Comparison of ENCODE assay signal across 27 cellular contexts in genomic region chr10:49605939-49606509, GRCh38. TPM values are rescaled to one million over a fixed set of nuclear protein-coding genes. Genes with fewer than 3 reads are reported as not detected.
DNase-seq lines count a peak whose midpoint lies in the region; ATAC-seq and TF ChIP-seq lines count a peak whose summit lies in the region.
"Had no signal": no experiment of that assay in that cellular context is flagged by ENCODE, and none has a peak within 500 bp of the region (broad histone marks: within the 10 kb centered on the region; RNA-seq: fewer than 3 reads in every experiment).

No MANE protein-coding gene starts in this region.

- H3K4me3 ChIP-seq in GM23338 = no peak overlapping the region
- H3K4me3 ChIP-seq: body of pancreas, heart left ventricle had no signal

- H3K27ac ChIP-seq in GM23338 (ENCODE audit: low read depth) = no peak overlapping the region
- H3K27ac ChIP-seq: body of pancreas, C4-2B, heart left ventricle, neutrophil had no signal

- intact Hi-C loops in activated CD4-positive, alpha-beta memory T cell treated with anti-CD3 and anti-CD28 coated beads for 36 hours (cut with micrococcal nuclease) = loop anchor here (2.0 to 5.0 kb wide), 2 partner anchors 157 to 209 kb away; partner anchors contain the start of genes DRGX and OGDHL

- H3K27me3 ChIP-seq in GM23338 (ENCODE audit: insufficient read depth) = peaks cover 84% of the 10 kb centered on the region

- CTCF ChIA-PET in activated CD4-positive, alpha-beta memory T cell treated with anti-CD3 and anti-CD28 coated beads, Interleukin-2, amount 10 ng/mL, durations not matched to agents 7 days and 5 days (lab: Charles Lee) = interaction anchor here (1.0 kb wide), 1 partner anchor 13 kb away, joined by 6 read pairs; no protein-coding TSS in a partner anchor
- CTCF ChIA-PET in activated CD4-positive, alpha-beta memory T cell treated with anti-CD3 and anti-CD28 coated beads for 36 hours (lab: Charles Lee) = interaction anchor here (1.8 to 2.1 kb wide), 3 partner anchors 11 to 13 kb away, joined by 8 to 9 read pairs (median 9); no protein-coding TSS in a partner anchor

- no peaks in the 10 kb centered on the region for H3F3A ChIP-seq in GM23338 (replicated peaks; ENCODE audit: low read depth)

- ATAC-seq in GM23338 (no peak), GM18873 (IDR thresholded peaks at IDR 0.05; ENCODE audit: low FRiP score, unreplicated experiment) (no peak)
- ATAC-seq: body of pancreas had no signal

- H3K4me3 Mint-ChIP-seq in activated CD4-positive, alpha-beta memory T cell treated with anti-CD3 and anti-CD28 coated beads, Interleukin-2, amount 10 ng/mL, durations not matched to agents 7 days and 5 days = no peak overlapping the region
- H3K4me3 Mint-ChIP-seq in activated CD4-positive, alpha-beta memory T cell treated with anti-CD3 and anti-CD28 coated beads for 36 hours = no peak overlapping the region
- H3K4me3 Mint-ChIP-seq in GM23338 = no peak overlapping the region
- H3K4me3 Mint-ChIP-seq in chondrocyte (ENCODE audit: unreplicated experiment) = no peak overlapping the region
- no peak overlapping the region for H3K4me3 Mint-ChIP-seq in type B pancreatic cell

- DNase-seq in activated CD4-positive, alpha-beta memory T cell treated with anti-CD3 and anti-CD28 coated beads, Interleukin-2, amount 10 ng/mL, durations not matched to agents 7 days and 5 days = peak; percentile 7
- no peak for DNase-seq in activated CD4-positive, alpha-beta memory T cell treated with anti-CD3 and anti-CD28 coated beads for 36 hours
- DNase-seq in GM23338 (ENCODE audit: low spot score) = no peak
- DNase-seq in chondrocyte (ENCODE audit: low spot score) = peak; percentile 51
- peak; percentile 24 for DNase-seq in type B pancreatic cell (ENCODE audit: extremely low spot score, unreplicated experiment)
- DNase-seq in AML-193 (lab: John Stamatoyannopoulos, UW) = no peak
- DNase-seq: activated CD4-positive, alpha-beta T cell treated with anti-CD3 and anti-CD28 coated beads, Interleukin-2, amount 50 U/mL, for 48 hours; activated naive CD4-positive, alpha-beta T cell; activated T-cell treated with anti-CD3 and anti-CD28 coated beads, Interleukin-2, amount 50 U/mL, for 1 hour; DMS 273 treated with DMSO at 0.1 percent for 48 hours; effector CD8-positive, alpha-beta T cell; erythroblast; heart left ventricle; NCI-H1436 treated with DMSO at 0.1 percent for 48 hours; NCI-H2171; stimulated activated CD4-positive, alpha-beta T cell treated with anti-CD3 and anti-CD28 coated beads, Interleukin-2, amount 100 ng/mL, for 24 hours had no signal

- H3K9me3 Mint-ChIP-seq in activated CD4-positive, alpha-beta memory T cell treated with anti-CD3 and anti-CD28 coated beads, Interleukin-2, amount 10 ng/mL, durations not matched to agents 7 days and 5 days = no peaks in the 10 kb centered on the region
- H3K9me3 Mint-ChIP-seq in activated CD4-positive, alpha-beta memory T cell treated with anti-CD3 and anti-CD28 coated beads for 36 hours = no peaks in the 10 kb centered on the region
- peaks cover under 1% of the 10 kb centered on the region; the same call in 1 of the 3 replicates for H3K9me3 Mint-ChIP-seq in GM23338
- H3K9me3 Mint-ChIP-seq in chondrocyte (ENCODE audit: low read depth) = no peaks in the 10 kb centered on the region
- no peaks in the 10 kb centered on the region for H3K9me3 Mint-ChIP-seq in type B pancreatic cell

- peaks cover 8% of the 10 kb centered on the region for H4K20me1 ChIP-seq in GM23338 (replicated peaks; ENCODE audit: insufficient read depth)

- POLR2A ChIA-PET in activated CD4-positive, alpha-beta memory T cell treated with anti-CD3 and anti-CD28 coated beads, Interleukin-2, amount 10 ng/mL, durations not matched to agents 7 days and 5 days (lab: Charles Lee) = interaction anchor here (0.7 kb wide), 1 partner anchor 673 kb away, joined by 3 read pairs; no protein-coding TSS in a partner anchor
- POLR2A ChIA-PET in activated CD4-positive, alpha-beta memory T cell treated with anti-CD3 and anti-CD28 coated beads for 36 hours (lab: Charles Lee) = no interaction called here

- no peak overlapping the region for H3K27ac Mint-ChIP-seq in activated CD4-positive, alpha-beta memory T cell treated with anti-CD3 and anti-CD28 coated beads, Interleukin-2, amount 10 ng/mL, durations not matched to agents 7 days and 5 days
- no peak overlapping the region for H3K27ac Mint-ChIP-seq in activated CD4-positive, alpha-beta memory T cell treated with anti-CD3 and anti-CD28 coated beads for 36 hours
- H3K27ac Mint-ChIP-seq in GM23338 (no peak overlapping the region), chondrocyte (ENCODE audit: unreplicated experiment) (no peak overlapping the region), type B pancreatic cell (no peak overlapping the region)

- peaks cover 3% of the 10 kb centered on the region for H3K4me1 Mint-ChIP-seq in activated CD4-positive, alpha-beta memory T cell treated with anti-CD3 and anti-CD28 coated beads, Interleukin-2, amount 10 ng/mL, durations not matched to agents 7 days and 5 days
- peaks cover 2% of the 10 kb centered on the region for H3K4me1 Mint-ChIP-seq in activated CD4-positive, alpha-beta memory T cell treated with anti-CD3 and anti-CD28 coated beads for 36 hours (ENCODE audit: low read depth)
- H3K4me1 Mint-ChIP-seq in GM23338 = peaks cover 20% of the 10 kb centered on the region
- H3K4me1 Mint-ChIP-seq in chondrocyte (ENCODE audit: low read depth) = peaks cover 8% of the 10 kb centered on the region
- peaks cover 4% of the 10 kb centered on the region for H3K4me1 Mint-ChIP-seq in type B pancreatic cell (ENCODE audit: unreplicated experiment)

- no peaks in the 10 kb centered on the region for H3K79me2 ChIP-seq in GM23338 (replicated peaks; ENCODE audit: insufficient read depth)

- peaks cover 7% of the 10 kb centered on the region; the same call in 1 of the 2 replicates for H3K4me1 ChIP-seq in GM23338 (ENCODE audit: insufficient read depth)

- no peak overlapping the region for H2AFZ ChIP-seq in GM23338

- no peaks in the 10 kb centered on the region for H3K36me3 ChIP-seq in GM23338 (ENCODE audit: insufficient read depth)
- H3K36me3 ChIP-seq: heart left ventricle, neutrophil had no signal

- TF ChIP-seq CTCF in GM23338 (conservative IDR thresholded peaks at IDR 0.05; ENCODE audit: low read depth in 2 of 2) = no peak
- no peak for TF ChIP-seq CTCF in chondrocyte (IDR thresholded peaks at IDR 0.05)
- TF ChIP-seq CTCF in type B pancreatic cell (conservative IDR thresholded peaks at IDR 0.05) = no peak

- H3K36me3 Mint-ChIP-seq in activated CD4-positive, alpha-beta memory T cell treated with anti-CD3 and anti-CD28 coated beads, Interleukin-2, amount 10 ng/mL, durations not matched to agents 7 days and 5 days (ENCODE audit: low read depth) = no peaks in the 10 kb centered on the region
- H3K36me3 Mint-ChIP-seq in activated CD4-positive, alpha-beta memory T cell treated with anti-CD3 and anti-CD28 coated beads for 36 hours = no peaks in the 10 kb centered on the region
- no peaks in the 10 kb centered on the region for H3K36me3 Mint-ChIP-seq in GM23338 (ENCODE audit: low read depth)
- H3K36me3 Mint-ChIP-seq in chondrocyte (ENCODE audit: low read depth) = peaks cover 2% of the 10 kb centered on the region
- no peaks in the 10 kb centered on the region for H3K36me3 Mint-ChIP-seq in type B pancreatic cell

- H3K27me3 Mint-ChIP-seq in activated CD4-positive, alpha-beta memory T cell treated with anti-CD3 and anti-CD28 coated beads, Interleukin-2, amount 10 ng/mL, durations not matched to agents 7 days and 5 days = peaks cover 33% of the 10 kb centered on the region
- H3K27me3 Mint-ChIP-seq in activated CD4-positive, alpha-beta memory T cell treated with anti-CD3 and anti-CD28 coated beads for 36 hours = peaks cover 60% of the 10 kb centered on the region
- H3K27me3 Mint-ChIP-seq in GM23338 (ENCODE audit: insufficient read depth, low read depth, poor library complexity) (peaks cover 62% of the 10 kb centered on the region), chondrocyte (ENCODE audit: low read depth) (peaks cover 55% of the 10 kb centered on the region), type B pancreatic cell (peaks cover 80% of the 10 kb centered on the region)

- H3K9me2 ChIP-seq in GM23338 (ENCODE audit: insufficient read depth) = no peaks in the 10 kb centered on the region

- 0 out of 2 replicates have a peak overlapping the region, but pooled peaks have one; percentile 53 for H3K4me2 ChIP-seq in GM23338

TF ChIP-seq in GM23338, 12 proteins besides CTCF, POLR2A, EP300 and RAD21 (continues in another document):
- no peak for TF ChIP-seq ZNF114 (CRISPR knock-in tag; IDR thresholded peaks at IDR 0.05)
- TF ChIP-seq NANOG (IDR thresholded peaks at IDR 0.05; ENCODE audit: borderline replicate concordance) = no peak
- TF ChIP-seq ZNF331 (CRISPR knock-in tag; IDR thresholded peaks at IDR 0.05; ENCODE audit: low read depth) = no peak
- no peak for TF ChIP-seq CREB1 (CRISPR knock-in tag; IDR thresholded peaks at IDR 0.05; ENCODE audit: low read depth)
- TF ChIP-seq EZH2 (IDR thresholded peaks at IDR 0.05; ENCODE audit: low read depth, unreplicated experiment) = no peak

RNA-seq across cellular contexts. Expression of gene SLC18A3, which starts 4.1 kb away (rescaled TPM):
- total RNA-seq in activated CD4-positive, alpha-beta memory T cell treated with anti-CD3 and anti-CD28 coated beads, Interleukin-2, amount 10 ng/mL, durations not matched to agents 7 days and 5 days = not detected
- total RNA-seq in activated CD4-positive, alpha-beta memory T cell treated with anti-CD3 and anti-CD28 coated beads for 36 hours = not detected
- 0.12 TPM in 1 of 2 replicates, not detected in the other for total RNA-seq in GM23338 (2014; rRNA removed; shearing (Covaris generic))
- 0.09 and 0.16 TPM in 2 replicates for polyA plus RNA-seq in GM23338 (2016; fragmentation: Nextera tagmentation; extraction: Ambion mirVana)
- not detected in 3 replicates for total RNA-seq in chondrocyte
- total RNA-seq in type B pancreatic cell (ENCODE audit: low replicate concordance) = 1.6 and 6.2 TPM in 2 replicates
- total RNA-seq: body of pancreas, heart left ventricle, HT1080, mammary epithelial cell, pulmonary artery endothelial cell, skeletal muscle tissue had no signal
- polyA plus RNA-seq: heart left ventricle, mammary epithelial cell had no signal

RNA-seq across cellular contexts. Expression of gene CHAT, which starts 7.8 kb away (rescaled TPM):
- not detected for total RNA-seq in activated CD4-positive, alpha-beta memory T cell treated with anti-CD3 and anti-CD28 coated beads, Interleukin-2, amount 10 ng/mL, durations not matched to agents 7 days and 5 days
- total RNA-seq in activated CD4-positive, alpha-beta memory T cell treated with anti-CD3 and anti-CD28 coated beads for 36 hours = not detected
- total RNA-seq in GM23338 (2014; rRNA removed; shearing (Covaris generic)) = not detected in 2 replicates
- polyA plus RNA-seq in GM23338 (2016; fragmentation: Nextera tagmentation; extraction: Ambion mirVana) = not detected in 2 replicates
- total RNA-seq in chondrocyte (not detected in 3 replicates), type B pancreatic cell (ENCODE audit: low replicate concordance) (0.34 and 0.62 TPM in 2 replicates)
- total RNA-seq: fibroblast of villous mesenchyme, heart left ventricle, HT1080, mammary epithelial cell, pulmonary artery endothelial cell, skeletal muscle tissue, urinary bladder had no signal
- polyA plus RNA-seq: adipose tissue, heart left ventricle, mammary epithelial cell had no signal

Comparison
In these comparisons a context has a peak if more than half of its experiments do, and no peak if none do; other contexts are left out.
1. DNase-seq: peak in activated CD4-positive, alpha-beta memory T cell treated with anti-CD3 and anti-CD28 coated beads, Interleukin-2, amount 10 ng/mL, durations not matched to agents 7 days and 5 days (single experiment), chondrocyte (single experiment) and type B pancreatic cell (single experiment); none in activated CD4-positive, alpha-beta memory T cell treated with anti-CD3 and anti-CD28 coated beads for 36 hours (single experiment), GM23338 (single experiment) and AML-193 (0 of 2).